In the genomic region with DNA sequence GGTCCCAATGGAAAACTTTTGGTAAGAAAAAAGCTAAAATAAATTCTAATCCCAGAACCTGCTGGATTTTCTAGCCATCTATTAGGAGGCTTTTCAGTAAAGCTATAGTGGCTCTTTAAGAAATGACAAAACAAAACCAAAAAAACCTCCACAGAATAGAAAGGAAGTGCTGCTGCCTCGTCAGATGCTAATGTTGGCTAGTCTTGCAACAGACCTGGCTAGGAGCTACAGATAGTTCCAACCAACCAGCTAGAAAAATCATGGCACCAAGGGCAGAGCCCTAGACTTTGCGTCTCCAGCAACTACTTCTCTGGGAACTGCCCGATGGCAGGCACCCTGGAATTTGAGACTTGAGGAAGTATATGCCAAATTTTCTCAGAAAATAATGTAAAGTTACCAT, we compare ENCODE assay signal across 12 cellular contexts. TPM values are rescaled to one million over a fixed set of nuclear protein-coding genes. Genes with fewer than 3 reads are reported as not detected.
A peak's percentile ranks its signal among the peaks of the same experiment; 100 is the strongest.
DNase-seq lines count a peak whose midpoint lies in the region; ATAC-seq, FAIRE-seq and TF ChIP-seq lines count a peak whose summit lies in the region.
"Had no signal": no experiment of that assay in that cellular context is flagged by ENCODE, and none has a peak within 500 bp of the region (broad histone marks: within the 10 kb centered on the region; RNA-seq: fewer than 3 reads in every experiment).

No MANE protein-coding gene starts in this region.

- H3K79me2 ChIP-seq in ACC112 (ENCODE audit: control insufficient read depth, insufficient read depth, low read length, unreplicated experiment) (no peaks in the 10 kb centered on the region), smooth muscle cell (ENCODE audit: low read depth) (no peaks in the 10 kb centered on the region)

- 74% methylated on average over 3 of the region's 3 CpGs for WGBS in smooth muscle cell (ENCODE audit: low lambda C conversion rate)

- H3K4me1 ChIP-seq in ACC112 (ENCODE audit: control insufficient read depth, insufficient read depth, low read length, unreplicated experiment) (peaks cover 28% of the 10 kb centered on the region), smooth muscle cell (ENCODE audit: low read depth) (peaks cover 3% of the 10 kb centered on the region)

- H3K27ac ChIP-seq in ACC112 (ENCODE audit: low read depth, low read length) (peak overlapping the region; percentile 79), smooth muscle cell (ENCODE audit: low read depth) (no peak overlapping the region)
- H3K27ac ChIP-seq: brain microvascular endothelial cell, C4-2B had no signal

- FAIRE-seq in RCC 7860 (lab: Jason Lieb, UNC), result no peak

- H3K9ac ChIP-seq in smooth muscle cell (ENCODE audit: low read depth), result no peak overlapping the region

- DNase-seq in Daoy (ENCODE audit: low read depth), result peak; percentile 33
- DNase-seq in NOMO-1 treated with DMSO at 0.1 percent for 48 hours (lab: John Stamatoyannopoulos, UW; ENCODE audit: unreplicated experiment), result peak; percentile 83
- peak; percentile 64 to 72 for DNase-seq in cardiac fibroblast (ENCODE audit: low read depth in 2 of 2)
- DNase-seq in RCC 7860 (ENCODE audit: low spot score), result no peak
- no peak for DNase-seq in cerebellar cortex (ENCODE audit: low spot score)
- no peak for DNase-seq in smooth muscle cell (lab: John Stamatoyannopoulos, UW; ENCODE audit: unreplicated experiment)
- DNase-seq in left lobe of liver (ENCODE audit: low spot score), result no peak
- DNase-seq: brain microvascular endothelial cell, NCI-H526, SW 1271 had no signal

- H3K27me3 ChIP-seq in ACC112 (ENCODE audit: insufficient read depth, low read length) (no peaks in the 10 kb centered on the region), smooth muscle cell (ENCODE audit: low read depth) (no peaks in the 10 kb centered on the region)
- H3K27me3 ChIP-seq: brain microvascular endothelial cell had no signal

- no peak for TF ChIP-seq CTCF in cardiac fibroblast (IDR thresholded peaks at IDR 0.05; ENCODE audit: low read depth, low read length)
- TF ChIP-seq CTCF in smooth muscle cell (IDR thresholded peaks at IDR 0.05; ENCODE audit: borderline replicate concordance, insufficient read depth, poor library complexity, severe bottlenecking), result no peak

- H4K20me1 ChIP-seq in smooth muscle cell (ENCODE audit: low read depth), result no peaks in the 10 kb centered on the region

- ATAC-seq in left lobe of liver, result no peak

- H3K36me3 ChIP-seq in ACC112 (ENCODE audit: insufficient read depth, low read length), result no peaks in the 10 kb centered on the region
- no peaks in the 10 kb centered on the region for H3K36me3 ChIP-seq in smooth muscle cell (ENCODE audit: low read depth)
- H3K36me3 ChIP-seq: brain microvascular endothelial cell had no signal

- H3F3A ChIP-seq in smooth muscle cell (ENCODE audit: low read depth), result no peaks in the 10 kb centered on the region

- H3K4me3 ChIP-seq in ACC112 (ENCODE audit: low read depth, low read length) (no peak overlapping the region), cardiac fibroblast (replicated peaks in 1 of 2; ENCODE audit: low read depth in 2 of 2, low read length in 2 of 2) (no peak overlapping the region), smooth muscle cell (no peak overlapping the region)

- H2AFZ ChIP-seq in ACC112 (ENCODE audit: low read length, unreplicated experiment) (peak overlapping the region; percentile 54), smooth muscle cell (ENCODE audit: low read depth) (no peak overlapping the region)

- no peak overlapping the region for H3K4me2 ChIP-seq in smooth muscle cell

- H3K9me3 ChIP-seq in smooth muscle cell (replicated peaks; ENCODE audit: low read depth), result no peaks in the 10 kb centered on the region

RNA-seq across cellular contexts. Expression of gene CD101, which starts 7.6 kb away (rescaled TPM):
- total RNA-seq in Daoy (2014; rRNA removed; shearing (Covaris generic)), result 9.3 and 11.0 TPM in 2 replicates
- total RNA-seq in smooth muscle cell (0.81 and 0.85 TPM in 2 replicates), left lobe of liver (0.15 TPM)
- 2.0 and 3.1 TPM in 2 replicates for polyA plus RNA-seq in smooth muscle cell

RNA-seq across cellular contexts. Expression of gene TTF2, which starts 51.0 kb away (rescaled TPM):
- 58.7 and 75.6 TPM in 2 replicates for total RNA-seq in Daoy (2014; rRNA removed; shearing (Covaris generic))
- total RNA-seq in smooth muscle cell (4.9 and 16.2 TPM in 2 replicates), left lobe of liver (2.9 TPM)
- polyA plus RNA-seq in smooth muscle cell, result 8.2 and 8.8 TPM in 2 replicates

Comparison
In these comparisons a context has a peak if more than half of its experiments do, and no peak if none do; other contexts are left out.
1. DNase-seq: peak in Daoy (single experiment), NOMO-1 treated with DMSO at 0.1 percent for 48 hours (single experiment) and cardiac fibroblast (2 of 2); none in RCC 7860 (single experiment), cerebellar cortex (single experiment), smooth muscle cell (single experiment) and left lobe of liver (single experiment).